Comparison of ENCODE assay signal across 8 cellular contexts in the genomic region with DNA sequence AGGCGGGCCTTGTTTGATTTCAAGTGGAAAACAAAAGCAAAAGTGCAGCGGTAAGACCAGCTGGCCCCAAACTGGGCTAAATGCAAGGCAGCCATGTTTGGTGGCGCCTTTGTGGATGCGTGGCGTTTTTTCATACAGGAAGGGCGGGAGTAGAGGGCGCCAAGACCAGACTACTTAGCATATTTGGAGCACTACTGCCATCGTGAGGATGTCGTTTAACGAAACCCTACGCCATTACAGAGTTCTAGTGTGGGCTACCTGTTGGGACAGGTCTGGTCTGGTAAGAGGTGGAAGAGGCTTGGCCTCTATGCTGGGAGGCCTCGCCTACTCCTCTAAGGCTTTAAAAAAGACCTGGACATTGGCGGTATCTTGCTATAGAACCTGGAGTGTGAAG.
A peak's percentile ranks its signal among the peaks of the same experiment; 100 is the strongest.
DNase-seq lines count a peak whose midpoint lies in the region; ATAC-seq and TF ChIP-seq lines count a peak whose summit lies in the region.

No MANE protein-coding gene starts in this region.

- peaks cover 0 to 22% (median 8%) of the 10 kb centered on the region in 3 donors for H3K4me1 Mint-ChIP-seq in naive B cell

- peak overlapping the region in 6 of 8 donors; percentile 90 to 100 (median 96) for H3K4me3 Mint-ChIP-seq in naive B cell

- H3K9me3 Mint-ChIP-seq in naive B cell, result no peaks in the 10 kb centered on the region

- no peaks in the 10 kb centered on the region for H3K27me3 Mint-ChIP-seq in naive B cell

- peaks cover 6 to 12% of the 10 kb centered on the region in 2 donors for H3K36me3 Mint-ChIP-seq in naive B cell

- ATAC-seq in naive B cell (ENCODE audit: low read depth in 2 of 2), result peak in 1 of 2 donors; percentile 77

- peak; percentile 65 to 72 for DNase-seq in NCI-H2081 (lab: John Stamatoyannopoulos, UW)
- DNase-seq in NCI-H2081 treated with DMSO at 0.1 percent for 48 hours (lab: John Stamatoyannopoulos, UW), result no peak
- peak; percentile 58 for DNase-seq in amniotic stem cell (lab: John Stamatoyannopoulos, UW)
- DNase-seq in naive B cell, result peak; percentile 86
- DNase-seq in NK-92 treated with Interleukin-12 subunit alpha and Interleukin-12 subunit beta, amount 100 ng/mL, for 24 hours (lab: John Stamatoyannopoulos, UW), result no peak
- no peak for DNase-seq in HCEC 1CT
- DNase-seq in OCI-M1 (lab: John Stamatoyannopoulos, UW), result no peak

- peak overlapping the region in 5 of 6 donors; percentile 83 to 99 (median 97) for H3K27ac Mint-ChIP-seq in naive B cell

- TF ChIP-seq CTCF in LNCAP (IDR thresholded peaks at IDR 0.05), result peak; percentile 15; the same call in 1 of the 2 replicates

Comparison
In these comparisons a context has a peak if more than half of its experiments do, and no peak if none do; other contexts are left out.
1. DNase-seq: peak in NCI-H2081 (2 of 2), amniotic stem cell (single experiment) and naive B cell (single experiment); none in NCI-H2081 treated with DMSO at 0.1 percent for 48 hours (single experiment), NK-92 treated with Interleukin-12 subunit alpha and Interleukin-12 subunit beta, amount 100 ng/mL, for 24 hours (single experiment), HCEC 1CT (single experiment) and OCI-M1 (single experiment).